ENCODE assay signal across 20 cellular contexts in genomic region chr6:17022604-17023003, GRCh38.
DNase-seq lines count a peak whose midpoint lies in the region; ATAC-seq, FAIRE-seq and TF ChIP-seq lines count a peak whose summit lies in the region.
"Had no signal": no experiment of that assay in that cellular context is flagged by ENCODE, and none has a peak within 500 bp of the region (broad histone marks: within the 10 kb centered on the region; RNA-seq: fewer than 3 reads in every experiment).

No MANE protein-coding gene starts in this region.

- peaks cover 8% of the 10 kb centered on the region for H3K4me1 ChIP-seq in astrocyte (ENCODE audit: insufficient read depth, low read length)

- H3K4me2 ChIP-seq in astrocyte (ENCODE audit: low read length): no peak overlapping the region
- H3K4me2 ChIP-seq: hepatocyte, KMS-11 had no signal

- no peaks in the 10 kb centered on the region for H3K79me2 ChIP-seq in astrocyte (ENCODE audit: insufficient read depth, low read length)
- H3K79me2 ChIP-seq: hepatocyte had no signal

- peaks cover 3% of the 10 kb centered on the region for H3K9me3 ChIP-seq in astrocyte (ENCODE audit: insufficient read depth, low read depth, low read length)

- peaks cover 2% of the 10 kb centered on the region for H3K4me1 Mint-ChIP-seq in astrocyte (ENCODE audit: low read depth, unreplicated experiment)
- H3K4me1 Mint-ChIP-seq: activated CD4-positive, alpha-beta T cell treated with anti-CD3 and anti-CD28 coated beads for 36 hours; activated naive CD8-positive, alpha-beta T cell treated with anti-CD3 and anti-CD28 coated beads for 36 hours had no signal

- no peaks in the 10 kb centered on the region for H3K27me3 ChIP-seq in astrocyte (ENCODE audit: insufficient read depth, low read length)
- H3K27me3 ChIP-seq: cardiac muscle cell, hepatocyte had no signal

- in situ Hi-C loops in G401 (cut with HindIII; ENCODE audit: low sequenced_read_pairs): no loop called here

- no peak overlapping the region for H3K27ac Mint-ChIP-seq in astrocyte (ENCODE audit: unreplicated experiment)
- H3K27ac Mint-ChIP-seq: activated CD4-positive, alpha-beta T cell treated with anti-CD3 and anti-CD28 coated beads for 36 hours; activated naive CD8-positive, alpha-beta T cell treated with anti-CD3 and anti-CD28 coated beads for 36 hours had no signal

- H3K27ac ChIP-seq in astrocyte (ENCODE audit: low read depth, low read length): no peak overlapping the region
- H3K27ac ChIP-seq: cardiac muscle cell, hepatocyte, KMS-11 had no signal

- no peaks in the 10 kb centered on the region for H4K20me1 ChIP-seq in astrocyte (ENCODE audit: insufficient read depth, low read length)

- no peak overlapping the region for H3K4me3 ChIP-seq in astrocyte (ENCODE audit: insufficient read depth, low read depth, low read length)
- H3K4me3 ChIP-seq: cardiac muscle cell, hepatocyte had no signal

- no peaks in the 10 kb centered on the region for H3K36me3 Mint-ChIP-seq in astrocyte (ENCODE audit: low read depth, unreplicated experiment)
- H3K36me3 Mint-ChIP-seq: activated naive CD8-positive, alpha-beta T cell treated with anti-CD3 and anti-CD28 coated beads for 36 hours had no signal

- peak; percentile 42 for DNase-seq in astrocyte (ENCODE audit: low read depth)
- DNase-seq in D721Med (ENCODE audit: insufficient read length, low spot score): no peak
- DNase-seq in KG1 (lab: John Stamatoyannopoulos, UW): no peak
- DNase-seq in G401 (ENCODE audit: low spot score): no peak
- no peak for DNase-seq in LoVo (ENCODE audit: low spot score)
- DNase-seq: activated CD4-positive, alpha-beta T cell treated with anti-CD3 and anti-CD28 coated beads for 36 hours; activated naive CD8-positive, alpha-beta T cell treated with anti-CD3 and anti-CD28 coated beads for 36 hours; activated T-cell treated with anti-CD3 and anti-CD28 coated beads for 4 hours; effector CD4-positive, alpha-beta T cell; NCI-H187 treated with DMSO at 0.1 percent for 48 hours; NCI-H69; T-helper 2 cell had no signal

- FAIRE-seq in astrocyte (lab: Jason Lieb, UNC): no peak
- no peak for FAIRE-seq in D721Med (lab: Jason Lieb, UNC)
- FAIRE-seq: GM19239 had no signal

- H3K27me3 Mint-ChIP-seq in astrocyte (ENCODE audit: low read depth, unreplicated experiment): peaks cover 2% of the 10 kb centered on the region

- no peaks in the 10 kb centered on the region for H3K36me3 ChIP-seq in astrocyte (ENCODE audit: insufficient read depth, low read length)
- H3K36me3 ChIP-seq: cardiac muscle cell had no signal

- H2AFZ ChIP-seq in astrocyte (ENCODE audit: low read depth, low read length): no peak overlapping the region
- H2AFZ ChIP-seq: hepatocyte had no signal

- H3K9ac ChIP-seq in astrocyte (ENCODE audit: low read length): no peak overlapping the region
- H3K9ac ChIP-seq: KMS-11 had no signal

- ATAC-seq in GM18520 (IDR thresholded peaks at IDR 0.05; ENCODE audit: unreplicated experiment): peak; percentile 74
- ATAC-seq in GM21717 (IDR thresholded peaks at IDR 0.05; ENCODE audit: unreplicated experiment): peak; percentile 68
- peak; percentile 86 for ATAC-seq in HG03432 (IDR thresholded peaks at IDR 0.05; ENCODE audit: unreplicated experiment)
- ATAC-seq: activated CD4-positive, alpha-beta T cell treated with anti-CD3 and anti-CD28 coated beads for 36 hours; HCT116 had no signal

- peaks cover 5% of the 10 kb centered on the region for H3K9me3 Mint-ChIP-seq in astrocyte (ENCODE audit: unreplicated experiment)

- H3K4me3 Mint-ChIP-seq in astrocyte (ENCODE audit: unreplicated experiment): no peak overlapping the region
- H3K4me3 Mint-ChIP-seq: activated CD4-positive, alpha-beta T cell treated with anti-CD3 and anti-CD28 coated beads for 36 hours; activated naive CD8-positive, alpha-beta T cell treated with anti-CD3 and anti-CD28 coated beads for 36 hours had no signal

- TF ChIP-seq CTCF in astrocyte (IDR thresholded peaks at IDR 0.05; ENCODE audit: insufficient read depth, low read depth, low read length) (no peak), D721Med (IDR thresholded peaks at IDR 0.05; ENCODE audit: insufficient read depth, missing control alignments) (no peak)
